ENCODE assay signal across 9 cellular contexts in the genomic region with DNA sequence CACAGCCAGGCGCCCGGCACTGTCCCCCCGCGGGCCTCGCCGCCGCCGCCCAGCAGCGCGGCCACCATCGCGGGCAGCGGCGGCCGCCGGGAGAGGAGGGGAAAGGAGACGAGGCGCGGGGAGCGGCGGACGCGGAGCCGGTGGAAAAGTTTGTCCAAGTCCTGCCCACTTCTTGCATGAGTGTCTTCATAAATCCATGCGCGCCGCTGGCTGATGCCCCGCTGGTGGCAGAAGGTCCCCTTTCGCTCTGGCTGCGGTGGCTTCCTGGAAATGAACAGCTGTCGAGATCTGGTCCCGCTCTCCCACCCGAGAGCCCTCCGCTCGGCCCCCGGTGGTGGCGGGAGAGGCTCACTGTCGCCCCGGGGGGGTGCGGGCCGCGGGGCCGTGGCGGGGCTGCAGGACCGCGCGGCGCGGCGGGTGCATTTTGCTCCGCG. TPM values are rescaled to one million over a fixed set of nuclear protein-coding genes. Genes with fewer than 3 reads are reported as not detected.
DNase-seq lines count a peak whose midpoint lies in the region; ATAC-seq and TF ChIP-seq lines count a peak whose summit lies in the region.
"Had no signal": no experiment of that assay in that cellular context is flagged by ENCODE, and none has a peak within 500 bp of the region (broad histone marks: within the 10 kb centered on the region; RNA-seq: fewer than 3 reads in every experiment).

No MANE protein-coding gene starts in this region.

- POLR2A ChIA-PET in SK-N-SH (lab: Yijun Ruan, JAX), result interaction anchor here (0.6 to 1.0 kb wide), 2 partner anchors 459 to 744 kb away, joined by 3 to 4 read pairs; no protein-coding TSS in a partner anchor

- H3K9me3 Mint-ChIP-seq in natural killer cell, result no peaks in the 10 kb centered on the region
- H3K9me3 Mint-ChIP-seq: natural killer cell treated with Interleukin-12 subunit alpha and Interleukin-12 subunit beta and Interleukin-15 and Interleukin-18, amount 100 ng/mL, for 72 hours had no signal

- DNase-seq in SK-N-SH (peak; percentile 72), natural killer cell (no peak), upper lobe of right lung (peak; percentile 75), Ammon's horn (ENCODE audit: low spot score) (no peak)
- DNase-seq in activated CD4-positive, alpha-beta T cell treated with anti-CD3 and anti-CD28 coated beads, Interleukin-2, amount 50 U/mL, for 48 hours, result peak; percentile 37 to 47

- TF ChIP-seq RAD21 in SK-N-SH (IDR thresholded peaks at IDR 0.05; ENCODE audit: low read length), result no peak

- H2AFZ ChIP-seq in SK-N-SH (ENCODE audit: low read depth), result peak overlapping the region; percentile 89

- no peak for ATAC-seq in SK-N-SH treated with all-trans-retinoic acid at 6 μM for 48 hours
- peak in 2 of 3 donors; percentile 3 to 4 for ATAC-seq in natural killer cell
- no peak for ATAC-seq in upper lobe of right lung

- intact Hi-C loops in natural killer cell (cut with micrococcal nuclease) (no loop called here), upper lobe of right lung (cut with DNase I) (no loop called here)

- H3K4me1 ChIP-seq in SK-N-SH (ENCODE audit: control insufficient read depth in 1 of 2, insufficient read depth in 2 of 2, low read depth in 1 of 2, low read length in 1 of 2) (peaks cover 5 to 12% of the 10 kb centered on the region in 2 experiments; a peak in 2 of 4 replicates), HUES48 (ENCODE audit: control insufficient read depth, insufficient read depth, low read length) (peaks cover 41% of the 10 kb centered on the region), esophagus (ENCODE audit: control insufficient read depth in 2 of 2, insufficient read depth in 2 of 2, low read length in 1 of 2) (no peaks in the 10 kb centered on the region), upper lobe of right lung (peaks cover 13% of the 10 kb centered on the region)

- H3K36me3 ChIP-seq in SK-N-SH (replicated peaks in 1 of 2; ENCODE audit: control insufficient read depth in 1 of 2, insufficient read depth in 2 of 2, low read length in 1 of 2) (peaks cover 0 to 6% of the 10 kb centered on the region in 2 experiments), HUES48 (ENCODE audit: control insufficient read depth, insufficient read depth, low read length) (no peaks in the 10 kb centered on the region), esophagus (ENCODE audit: control insufficient read depth in 2 of 2, insufficient read depth in 2 of 2, low read length in 1 of 2) (no peaks in the 10 kb centered on the region), upper lobe of right lung (no peaks in the 10 kb centered on the region)

- no peaks in the 10 kb centered on the region for H3K36me3 Mint-ChIP-seq in natural killer cell

- CTCF ChIA-PET in SK-N-SH (lab: Yijun Ruan, JAX), result interaction anchor here (0.8 to 5.3 kb wide), 11 partner anchors 15 to 479 kb away, joined by 3 to 32 read pairs (median 4); no protein-coding TSS in a partner anchor

- peak overlapping the region in 1 of 2 donors; percentile 47 for H3K27ac Mint-ChIP-seq in natural killer cell
- H3K27ac Mint-ChIP-seq: natural killer cell treated with Interleukin-12 subunit alpha and Interleukin-12 subunit beta and Interleukin-15 and Interleukin-18, amount 100 ng/mL, for 72 hours had no signal

- WGBS in SK-N-SH (ENCODE audit: low lambda C conversion rate), result no CpG with 5 or more reads among the region's 52 CpGs
- 0 to 1% methylated on average over 44 to 52 of the region's 52 CpGs for WGBS in esophagus, 2 donors

- H3K9me2 ChIP-seq in SK-N-SH, result no peaks in the 10 kb centered on the region

- peaks cover 24 to 30% of the 10 kb centered on the region in 2 donors for H3K4me1 Mint-ChIP-seq in natural killer cell

- H3K9ac ChIP-seq in SK-N-SH (peak overlapping the region; percentile 73), HUES48 (ENCODE audit: low read depth, low read length) (peak overlapping the region; percentile 50; the same call in 1 of the 2 replicates)

- H3K79me2 ChIP-seq in SK-N-SH (ENCODE audit: insufficient read depth), result peaks cover 16% of the 10 kb centered on the region

- no peaks in the 10 kb centered on the region; the same call in 1 of the 2 replicates for H4K20me1 ChIP-seq in SK-N-SH (ENCODE audit: insufficient read depth)

- H3K9me3 ChIP-seq in SK-N-SH (no peaks in the 10 kb centered on the region), HUES48 (ENCODE audit: control insufficient read depth, insufficient read depth, low read length) (no peaks in the 10 kb centered on the region; the same call in 1 of the 2 replicates), esophagus (ENCODE audit: control insufficient read depth in 2 of 2, insufficient read depth in 1 of 2, low read depth in 1 of 2, low read length in 1 of 2) (no peaks in the 10 kb centered on the region), upper lobe of right lung (no peaks in the 10 kb centered on the region)

- no peaks in the 10 kb centered on the region for H3K27me3 ChIP-seq in SK-N-SH (ENCODE audit: insufficient read depth)
- peaks cover 62% of the 10 kb centered on the region for H3K27me3 ChIP-seq in HUES48 (ENCODE audit: control insufficient read depth, insufficient read depth, low read length)
- H3K27me3 ChIP-seq in esophagus (ENCODE audit: control insufficient read depth in 1 of 2, insufficient read depth in 2 of 2, low read length in 2 of 2), result no peaks in the 10 kb centered on the region
- peaks cover 19% of the 10 kb centered on the region for H3K27me3 ChIP-seq in upper lobe of right lung

- peak overlapping the region; percentile 76 to 95 for H3K4me3 ChIP-seq in SK-N-SH (ENCODE audit: low read depth in 2 of 2, low read length in 1 of 2)
- H3K4me3 ChIP-seq in HUES48 (ENCODE audit: low read depth, low read length), result peak overlapping the region; percentile 64
- peak overlapping the region; percentile 55 to 72 for H3K4me3 ChIP-seq in esophagus (ENCODE audit: low read depth in 1 of 2, low read length in 2 of 2)
- H3K4me3 ChIP-seq in upper lobe of right lung, result peak overlapping the region; percentile 79

- H3F3A ChIP-seq in SK-N-SH (replicated peaks; ENCODE audit: insufficient read depth), result peaks cover 10% of the 10 kb centered on the region

- no peak for TF ChIP-seq EP300 in SK-N-SH (IDR thresholded peaks at IDR 0.05; ENCODE audit: borderline replicate concordance in 1 of 2, low read depth in 1 of 2, low read length in 1 of 2)

- peak overlapping the region; percentile 85 to 93 for H3K27ac ChIP-seq in SK-N-SH (ENCODE audit: low read depth in 2 of 2, low read length in 1 of 2)
- H3K27ac ChIP-seq in HUES48 (ENCODE audit: low read depth, low read length), result peak overlapping the region; percentile 87
- peak overlapping the region; percentile 75 to 91 for H3K27ac ChIP-seq in esophagus (ENCODE audit: low read depth in 2 of 2, low read length in 1 of 2)
- peak overlapping the region; percentile 82 for H3K27ac ChIP-seq in upper lobe of right lung

- no peak for TF ChIP-seq CTCF in SK-N-SH (IDR thresholded peaks at IDR 0.05)
- no peak for TF ChIP-seq CTCF in natural killer cell (IDR thresholded peaks at IDR 0.05)
- TF ChIP-seq CTCF in upper lobe of right lung (IDR thresholded peaks at IDR 0.05), result no peak

- peaks cover 14 to 21% of the 10 kb centered on the region in 2 donors for H3K27me3 Mint-ChIP-seq in natural killer cell (ENCODE audit: low read depth in 2 of 2)

- H3K4me3 Mint-ChIP-seq in natural killer cell, result peak overlapping the region; percentile 74

- peak overlapping the region; percentile 80; the same call in 1 of the 2 replicates for H3K4me2 ChIP-seq in SK-N-SH

TF ChIP-seq in SK-N-SH, 30 proteins besides CTCF, POLR2A, EP300 and RAD21 (continues in another document):
- TF ChIP-seq GATA2 (CRISPR knock-in tag; IDR thresholded peaks at IDR 0.05) (no peak), YY1 (IDR thresholded peaks at IDR 0.05; ENCODE audit: low read depth) (no peak), ELF1 (IDR thresholded peaks at IDR 0.05) (no peak), NFIC (IDR thresholded peaks at IDR 0.05; ENCODE audit: borderline replicate concordance) (no peak), SIN3A (IDR thresholded peaks at IDR 0.05; ENCODE audit: borderline replicate concordance, low read depth, low read length) (0 out of 2 replicates have a peak, but pooled peaks have one; percentile 5), MXI1 (IDR thresholded peaks at IDR 0.05; ENCODE audit: low read depth, low read length) (no peak)

TF ChIP-seq in SK-N-SH treated with all-trans-retinoic acid at 6 μM for 48 hours, 23 proteins besides CTCF, POLR2A, EP300 and RAD21:
- TF ChIP-seq, protein P1, sequence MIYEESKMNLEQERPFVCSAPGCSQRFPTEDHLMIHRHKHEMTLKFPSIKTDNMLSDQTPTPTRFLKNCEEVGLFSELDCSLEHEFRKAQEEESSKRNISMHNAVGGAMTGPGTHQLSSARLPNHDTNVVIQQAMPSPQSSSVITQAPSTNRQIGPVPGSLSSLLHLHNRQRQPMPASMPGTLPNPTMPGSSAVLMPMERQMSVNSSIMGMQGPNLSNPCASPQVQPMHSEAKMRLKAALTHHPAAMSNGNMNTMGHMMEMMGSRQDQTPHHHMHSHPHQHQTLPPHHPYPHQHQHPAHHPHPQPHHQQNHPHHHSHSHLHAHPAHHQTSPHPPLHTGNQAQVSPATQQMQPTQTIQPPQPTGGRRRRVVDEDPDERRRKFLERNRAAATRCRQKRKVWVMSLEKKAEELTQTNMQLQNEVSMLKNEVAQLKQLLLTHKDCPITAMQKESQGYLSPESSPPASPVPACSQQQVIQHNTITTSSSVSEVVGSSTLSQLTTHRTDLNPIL (CRISPR knock-in tag; IDR thresholded peaks at IDR 0.05; ENCODE audit: low read depth), result no peak
- TF ChIP-seq GLIS3 (CRISPR knock-in tag; IDR thresholded peaks at IDR 0.05), result no peak

RNA-seq across cellular contexts. Expression of a gene that starts 0.6 kb away (rescaled TPM):
- polyA plus RNA-seq in SK-N-SH (2012; rRNA removed) (37.8 and 38.9 TPM in 2 replicates), esophagus (1 to 10 TPM; 1.1 to 3.6 TPM)
- polyA plus RNA-seq in SK-N-SH (2012; cell fraction: cytosol; rRNA removed), result 31.7 and 34.2 TPM in 2 replicates
- polyA plus RNA-seq in SK-N-SH (2012; cell fraction: nucleus; rRNA removed), result 34.5 and 40.1 TPM in 2 replicates
- total RNA-seq in natural killer cell (1 to 10 TPM; 1.0 to 3.1 (median 2.8) TPM), upper lobe of right lung (16.8 TPM)

Comparison
In these comparisons a context has a peak if more than half of its experiments do, and no peak if none do; other contexts are left out.
1. DNase-seq: peak in SK-N-SH (single experiment), activated CD4-positive, alpha-beta T cell treated with anti-CD3 and anti-CD28 coated beads, Interleukin-2, amount 50 U/mL, for 48 hours (2 of 2) and upper lobe of right lung (single experiment); none in natural killer cell (single experiment) and Ammon's horn (single experiment).
2. ATAC-seq: peak in natural killer cell (2 of 3); none in SK-N-SH treated with all-trans-retinoic acid at 6 μM for 48 hours (single experiment) and upper lobe of right lung (single experiment).
3. Peak in every context shown above with its lines, with median percentiles within 50 percentile points of each other: H3K27ac ChIP-seq and H3K4me3 ChIP-seq.